In the genomic region with DNA sequence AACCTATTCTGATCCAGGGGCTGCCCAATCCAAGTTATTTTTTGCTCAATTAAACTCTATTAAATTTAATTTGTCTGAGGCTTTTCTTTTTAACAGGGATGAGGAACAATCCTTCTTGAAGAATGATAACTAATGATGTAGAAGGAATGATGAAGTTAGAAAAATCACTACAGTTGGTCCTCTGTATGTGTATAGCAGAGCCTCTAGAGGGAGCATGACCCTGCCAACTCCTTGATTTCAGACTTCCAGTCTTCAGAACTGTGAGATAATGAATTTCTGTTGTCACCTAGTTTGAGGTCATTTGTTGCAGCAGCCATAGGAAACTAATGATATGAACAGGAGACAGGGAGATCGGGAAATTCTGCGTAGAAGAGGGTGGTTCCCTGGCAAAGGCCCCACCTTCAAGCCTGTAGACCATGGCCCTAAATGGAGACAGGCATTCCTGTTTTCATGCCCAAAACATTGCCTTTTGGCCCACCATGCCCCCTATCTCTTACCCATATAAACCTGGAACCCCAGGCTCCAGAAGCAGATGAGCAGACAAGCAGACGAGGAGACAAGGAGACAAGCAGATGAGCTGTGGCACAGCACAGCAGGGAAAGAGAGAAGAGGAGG, we compare ENCODE assay signal across 8 cellular contexts. TPM values are rescaled to one million over a fixed set of nuclear protein-coding genes. Genes with fewer than 3 reads are reported as not detected.
DNase-seq lines count a peak whose midpoint lies in the region; TF ChIP-seq lines count a peak whose summit lies in the region.

No MANE protein-coding gene starts in this region.

- 63 to 81% methylated on average over 3 of the region's 3 CpGs for WGBS in lower leg skin, 2 donors

- TF ChIP-seq POLR2A in lower leg skin (IDR thresholded peaks at IDR 0.05): no peak

- TF ChIP-seq CTCF in WI38 (IDR thresholded peaks at IDR 0.05; ENCODE audit: low read depth, low read length) (peak; percentile 54), lower leg skin (IDR thresholded peaks at IDR 0.05) (no peak)

- DNase-seq in EH (ENCODE audit: low read depth): peak; percentile 40
- DNase-seq in HCEC 1CT: peak; percentile 21
- DNase-seq in lung microvascular endothelial cell (ENCODE audit: low read depth in 2 of 2): peak; percentile 23 to 42
- DNase-seq in lower leg skin (ENCODE audit: low spot score in 2 of 2): no peak
- no peak for DNase-seq in epidermal melanocyte (ENCODE audit: insufficient read length, low spot score)
- DNase-seq in superior temporal gyrus (ENCODE audit: extremely low spot score): no peak
- no peak for DNase-seq in amniotic stem cell (lab: John Stamatoyannopoulos, UW)

- intact Hi-C loops in lower leg skin (cut with DNase I; ENCODE audit: low total_unique reads): no loop called here

- no peak overlapping the region for H3K4me3 ChIP-seq in WI38 (ENCODE audit: low read depth, low read length)
- no peak overlapping the region for H3K4me3 ChIP-seq in lower leg skin (ENCODE audit: low read depth, poor library complexity, severe bottlenecking)

RNA-seq across cellular contexts. Expression of a gene that starts 7.7 kb away (rescaled TPM):
- total RNA-seq in lung microvascular endothelial cell: 8.3 and 8.7 TPM in 2 replicates
- 10 to 100 TPM; 27.8 to 34.2 (median 32.1) TPM for total RNA-seq in lower leg skin

RNA-seq across cellular contexts. Expression of a gene that starts 55.1 kb away (rescaled TPM):
- total RNA-seq in lung microvascular endothelial cell: 0.22 and 2.6 TPM in 2 replicates
- total RNA-seq in lower leg skin: 10 to 100 TPM; 25.2 to 34.4 (median 31.6) TPM

Comparison
In these comparisons a context has a peak if more than half of its experiments do, and no peak if none do; other contexts are left out.
1. DNase-seq: peak in EH (single experiment), HCEC 1CT (single experiment) and lung microvascular endothelial cell (2 of 2); none in lower leg skin (0 of 2), epidermal melanocyte (single experiment), superior temporal gyrus (single experiment) and amniotic stem cell (single experiment).